Comparison of ENCODE assay signal across 8 cellular contexts in genomic region chr6:169700296-169700695, GRCh38. TPM values are rescaled to one million over a fixed set of nuclear protein-coding genes. Genes with fewer than 3 reads are reported as not detected.
DNase-seq lines count a peak whose midpoint lies in the region; ATAC-seq and TF ChIP-seq lines count a peak whose summit lies in the region.

No MANE protein-coding gene starts in this region.

- DNase-seq in CD4-positive, alpha-beta memory T cell = no peak
- DNase-seq in KG1 (lab: John Stamatoyannopoulos, UW) = peak; percentile 20
- DNase-seq in activated naive CD8-positive, alpha-beta T cell treated with anti-CD3 and anti-CD28 coated beads, Interleukin-2, amount 50 U/mL, for 24 hours = no peak
- DNase-seq in naive B cell = no peak
- DNase-seq in NCI-H524 (lab: John Stamatoyannopoulos, UW) = no peak
- DNase-seq in activated gamma-delta T cell (lab: John Stamatoyannopoulos, UW) = no peak
- no peak for DNase-seq in dorsolateral prefrontal cortex
- no peak for DNase-seq in mesenteric fat pad (ENCODE audit: low spot score)

- POLR2A ChIA-PET in CD4-positive, alpha-beta memory T cell (lab: Charles Lee; ENCODE audit: partially characterized antibody) = interaction anchor here (1.2 to 6.7 kb wide), 3 partner anchors 8 to 51 kb away, joined by 4 to 279 read pairs (median 11); partner anchors contain the start of genes DYNLT2, ERMARD and PHF10

- TF ChIP-seq CTCF in dorsolateral prefrontal cortex (IDR thresholded peaks at IDR 0.05 in 54 of 56, conservative IDR thresholded peaks at IDR 0.05 in 2 of 56; ENCODE audit: low read depth in 1 of 56, partially characterized antibody in 56 of 56) = no peak

- H3K9me3 ChIP-seq in CD4-positive, alpha-beta memory T cell (ENCODE audit: control insufficient read depth in 1 of 2, low read length in 2 of 2) = no peaks in the 10 kb centered on the region

- H3K36me3 ChIP-seq in CD4-positive, alpha-beta memory T cell (ENCODE audit: insufficient read depth, low read length) = no peaks in the 10 kb centered on the region

- H3K36me3 Mint-ChIP-seq in CD4-positive, alpha-beta memory T cell = peaks cover 6 to 25% of the 10 kb centered on the region in 2 donors
- peaks cover 30% of the 10 kb centered on the region for H3K36me3 Mint-ChIP-seq in activated naive CD8-positive, alpha-beta T cell treated with anti-CD3 and anti-CD28 coated beads, Interleukin-2, amount 50 U/mL, for 24 hours (ENCODE audit: low read depth)
- peaks cover 0 to 10% of the 10 kb centered on the region in 2 donors for H3K36me3 Mint-ChIP-seq in naive B cell

- peaks cover 0 to 4% (median 1%) of the 10 kb centered on the region in 8 donors for H3K9me3 Mint-ChIP-seq in CD4-positive, alpha-beta memory T cell
- H3K9me3 Mint-ChIP-seq in activated naive CD8-positive, alpha-beta T cell treated with anti-CD3 and anti-CD28 coated beads, Interleukin-2, amount 50 U/mL, for 24 hours = no peaks in the 10 kb centered on the region
- H3K9me3 Mint-ChIP-seq in naive B cell = peaks cover 0 to 12% (median 6%) of the 10 kb centered on the region in 7 donors

- H3K4me1 ChIP-seq in CD4-positive, alpha-beta memory T cell (ENCODE audit: insufficient read depth, low read length) = peaks cover 40% of the 10 kb centered on the region

- H3K27me3 Mint-ChIP-seq in CD4-positive, alpha-beta memory T cell = no peaks in the 10 kb centered on the region
- no peaks in the 10 kb centered on the region for H3K27me3 Mint-ChIP-seq in activated naive CD8-positive, alpha-beta T cell treated with anti-CD3 and anti-CD28 coated beads, Interleukin-2, amount 50 U/mL, for 24 hours
- H3K27me3 Mint-ChIP-seq in naive B cell = no peaks in the 10 kb centered on the region

- ATAC-seq in activated naive CD8-positive, alpha-beta T cell treated with anti-CD3 and anti-CD28 coated beads, Interleukin-2, amount 50 U/mL, for 24 hours = no peak
- no peak for ATAC-seq in naive B cell (ENCODE audit: low read depth in 2 of 2)

- peak overlapping the region in 4 of 8 donors; percentile 13 to 97 (median 40) for H3K4me3 Mint-ChIP-seq in CD4-positive, alpha-beta memory T cell
- H3K4me3 Mint-ChIP-seq in activated naive CD8-positive, alpha-beta T cell treated with anti-CD3 and anti-CD28 coated beads, Interleukin-2, amount 50 U/mL, for 24 hours = peak overlapping the region; percentile 93
- peak overlapping the region in 6 of 8 donors; percentile 19 to 99 (median 77) for H3K4me3 Mint-ChIP-seq in naive B cell

- H3K4me1 Mint-ChIP-seq in CD4-positive, alpha-beta memory T cell = peaks cover 24 to 62% (median 40%) of the 10 kb centered on the region in 4 donors
- peaks cover 34% of the 10 kb centered on the region for H3K4me1 Mint-ChIP-seq in activated naive CD8-positive, alpha-beta T cell treated with anti-CD3 and anti-CD28 coated beads, Interleukin-2, amount 50 U/mL, for 24 hours
- H3K4me1 Mint-ChIP-seq in naive B cell = peaks cover 28 to 45% (median 29%) of the 10 kb centered on the region in 3 donors

- H3K4me3 ChIP-seq in CD4-positive, alpha-beta memory T cell (ENCODE audit: low read length in 2 of 2) = no peak overlapping the region
- H3K4me3 ChIP-seq in dorsolateral prefrontal cortex = peak overlapping the region in 27 of 59 donors; percentile 25 to 98 (median 94)

- intact Hi-C loops in CD4-positive, alpha-beta memory T cell (cut with micrococcal nuclease) = loop anchor here (5.0 to 10.0 kb wide), 2 partner anchors 605 to 803 kb away; partner anchors contain the start of gene FAM120B
- intact Hi-C loops in dorsolateral prefrontal cortex (cut with DNase I) = loop anchor here in 1 of 2 donors (2.0 to 5.0 kb wide), 2 partner anchors 53 to 852 kb away; partner anchors contain the start of genes PSMB1 and TBP

- peak overlapping the region in 6 of 7 donors; percentile 18 to 96 (median 94) for H3K27ac Mint-ChIP-seq in CD4-positive, alpha-beta memory T cell
- H3K27ac Mint-ChIP-seq in activated naive CD8-positive, alpha-beta T cell treated with anti-CD3 and anti-CD28 coated beads, Interleukin-2, amount 50 U/mL, for 24 hours = no peak overlapping the region
- H3K27ac Mint-ChIP-seq in naive B cell = peak overlapping the region in 2 of 6 donors; percentile 47 to 90

- CTCF ChIA-PET in CD4-positive, alpha-beta memory T cell (lab: Charles Lee; ENCODE audit: partially characterized antibody) = interaction anchor here (1.1 kb wide), 1 partner anchor 22 kb away, joined by 3 read pairs; no protein-coding TSS in a partner anchor

- H3K27ac ChIP-seq in CD4-positive, alpha-beta memory T cell (ENCODE audit: low read depth, low read length) = no peak overlapping the region
- H3K27ac ChIP-seq in dorsolateral prefrontal cortex = no peak overlapping the region

- no peaks in the 10 kb centered on the region for H3K27me3 ChIP-seq in CD4-positive, alpha-beta memory T cell (ENCODE audit: insufficient read depth, low read length)
- no peaks in the 10 kb centered on the region for H3K27me3 ChIP-seq in dorsolateral prefrontal cortex

RNA-seq across cellular contexts. Expression of gene WDR27, which starts 1.5 kb away (rescaled TPM):
- 10 to 100 TPM; 73.0 to 82.8 TPM for total RNA-seq in CD4-positive, alpha-beta memory T cell
- polyA plus RNA-seq in CD4-positive, alpha-beta memory T cell = 1 to 10 TPM; 5.9 to 6.7 TPM
- 10 to 100 TPM in 5 of 6 donors, 1 to 10 TPM in 1; 9.9 to 17.8 (median 15.2) TPM for polyA plus RNA-seq in naive B cell (ENCODE audit: low read depth in 6 of 6)
- total RNA-seq in dorsolateral prefrontal cortex (10 to 100 TPM; 35.8 to 79.9 (median 53.5) TPM), mesenteric fat pad (24.6 TPM)

RNA-seq across cellular contexts. Expression of gene C6orf120, which starts 1.6 kb away (rescaled TPM):
- 10 to 100 TPM; 32.9 to 35.9 TPM for total RNA-seq in CD4-positive, alpha-beta memory T cell
- 10 to 100 TPM in 1 of 2 donors, 1 to 10 TPM in 1; 8.3 to 11.0 TPM for polyA plus RNA-seq in CD4-positive, alpha-beta memory T cell
- polyA plus RNA-seq in naive B cell (ENCODE audit: low read depth in 6 of 6) = 10 to 100 TPM in 2 of 6 donors, 1 to 10 TPM in 4; 8.2 to 12.1 (median 9.2) TPM
- total RNA-seq in dorsolateral prefrontal cortex = 10 to 100 TPM; 20.7 to 34.2 (median 27.7) TPM
- total RNA-seq in mesenteric fat pad = 34.4 TPM

RNA-seq across cellular contexts. Expression of gene PHF10, which starts 24.0 kb away (rescaled TPM):
- 100 to 1,000 TPM; 106 to 108 TPM for total RNA-seq in CD4-positive, alpha-beta memory T cell
- polyA plus RNA-seq in CD4-positive, alpha-beta memory T cell = 10 to 100 TPM; 17.5 to 24.0 TPM
- 10 to 100 TPM; 12.9 to 22.9 (median 17.6) TPM for polyA plus RNA-seq in naive B cell (ENCODE audit: low read depth in 6 of 6)
- 10 to 100 TPM; 38.8 to 98.3 (median 52.8) TPM for total RNA-seq in dorsolateral prefrontal cortex
- 51.7 TPM for total RNA-seq in mesenteric fat pad

RNA-seq across cellular contexts. Expression of gene DYNLT2, which starts 51.1 kb away (rescaled TPM):
- 1 to 10 TPM; 4.6 to 6.9 TPM for total RNA-seq in CD4-positive, alpha-beta memory T cell
- 1 to 10 TPM in 1 of 2 donors, under 1 TPM in 1; 0.56 to 1.5 TPM for polyA plus RNA-seq in CD4-positive, alpha-beta memory T cell
- polyA plus RNA-seq in naive B cell (ENCODE audit: low read depth in 6 of 6) = under 1 TPM in 5 of 6 donors, not detected in 1; 0.56 to 0.98 (median 0.57) TPM
- 1 to 10 TPM; 1.4 to 6.6 (median 3.0) TPM for total RNA-seq in dorsolateral prefrontal cortex
- total RNA-seq in mesenteric fat pad = 0.71 TPM

RNA-seq across cellular contexts. Expression of gene ERMARD, which starts 51.1 kb away (rescaled TPM):
- total RNA-seq in CD4-positive, alpha-beta memory T cell = 10 to 100 TPM; 33.4 to 41.4 TPM
- polyA plus RNA-seq in CD4-positive, alpha-beta memory T cell = 10 to 100 TPM; 11.0 to 11.9 TPM
- 10 to 100 TPM in 4 of 6 donors, 1 to 10 TPM in 2; 8.2 to 19.4 (median 12.9) TPM for polyA plus RNA-seq in naive B cell (ENCODE audit: low read depth in 6 of 6)
- total RNA-seq in dorsolateral prefrontal cortex (10 to 100 TPM; 16.6 to 44.8 (median 27.1) TPM), mesenteric fat pad (19.8 TPM)
